In the genomic region with DNA sequence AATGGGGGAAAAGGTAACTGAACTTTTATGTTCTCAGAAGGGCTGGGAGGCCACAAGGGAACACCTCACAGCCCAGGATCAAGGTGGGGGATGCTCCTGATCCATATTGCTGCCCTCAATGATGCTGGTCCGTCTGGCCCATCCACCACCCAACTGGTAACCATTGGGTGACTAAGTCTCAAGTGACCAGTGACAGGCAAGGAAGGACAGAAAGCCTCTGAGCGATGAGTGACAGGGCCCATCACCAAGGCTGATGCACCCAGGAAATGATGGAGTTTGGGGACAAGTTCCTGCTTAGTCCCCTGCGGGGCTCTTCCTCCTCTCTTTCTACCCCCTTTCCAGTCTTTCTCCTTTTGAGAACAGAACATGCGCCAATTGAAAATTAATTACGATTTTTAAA, we compare ENCODE assay signal across 1 cellular context.
TF ChIP-seq lines count a peak whose summit lies in the region.

No MANE protein-coding gene starts in this region.

TF ChIP-seq in GM23338, 12 proteins besides CTCF, POLR2A, EP300 and RAD21:
- no peak for TF ChIP-seq NANOG (IDR thresholded peaks at IDR 0.05; ENCODE audit: borderline replicate concordance)
- TF ChIP-seq, protein P1, sequence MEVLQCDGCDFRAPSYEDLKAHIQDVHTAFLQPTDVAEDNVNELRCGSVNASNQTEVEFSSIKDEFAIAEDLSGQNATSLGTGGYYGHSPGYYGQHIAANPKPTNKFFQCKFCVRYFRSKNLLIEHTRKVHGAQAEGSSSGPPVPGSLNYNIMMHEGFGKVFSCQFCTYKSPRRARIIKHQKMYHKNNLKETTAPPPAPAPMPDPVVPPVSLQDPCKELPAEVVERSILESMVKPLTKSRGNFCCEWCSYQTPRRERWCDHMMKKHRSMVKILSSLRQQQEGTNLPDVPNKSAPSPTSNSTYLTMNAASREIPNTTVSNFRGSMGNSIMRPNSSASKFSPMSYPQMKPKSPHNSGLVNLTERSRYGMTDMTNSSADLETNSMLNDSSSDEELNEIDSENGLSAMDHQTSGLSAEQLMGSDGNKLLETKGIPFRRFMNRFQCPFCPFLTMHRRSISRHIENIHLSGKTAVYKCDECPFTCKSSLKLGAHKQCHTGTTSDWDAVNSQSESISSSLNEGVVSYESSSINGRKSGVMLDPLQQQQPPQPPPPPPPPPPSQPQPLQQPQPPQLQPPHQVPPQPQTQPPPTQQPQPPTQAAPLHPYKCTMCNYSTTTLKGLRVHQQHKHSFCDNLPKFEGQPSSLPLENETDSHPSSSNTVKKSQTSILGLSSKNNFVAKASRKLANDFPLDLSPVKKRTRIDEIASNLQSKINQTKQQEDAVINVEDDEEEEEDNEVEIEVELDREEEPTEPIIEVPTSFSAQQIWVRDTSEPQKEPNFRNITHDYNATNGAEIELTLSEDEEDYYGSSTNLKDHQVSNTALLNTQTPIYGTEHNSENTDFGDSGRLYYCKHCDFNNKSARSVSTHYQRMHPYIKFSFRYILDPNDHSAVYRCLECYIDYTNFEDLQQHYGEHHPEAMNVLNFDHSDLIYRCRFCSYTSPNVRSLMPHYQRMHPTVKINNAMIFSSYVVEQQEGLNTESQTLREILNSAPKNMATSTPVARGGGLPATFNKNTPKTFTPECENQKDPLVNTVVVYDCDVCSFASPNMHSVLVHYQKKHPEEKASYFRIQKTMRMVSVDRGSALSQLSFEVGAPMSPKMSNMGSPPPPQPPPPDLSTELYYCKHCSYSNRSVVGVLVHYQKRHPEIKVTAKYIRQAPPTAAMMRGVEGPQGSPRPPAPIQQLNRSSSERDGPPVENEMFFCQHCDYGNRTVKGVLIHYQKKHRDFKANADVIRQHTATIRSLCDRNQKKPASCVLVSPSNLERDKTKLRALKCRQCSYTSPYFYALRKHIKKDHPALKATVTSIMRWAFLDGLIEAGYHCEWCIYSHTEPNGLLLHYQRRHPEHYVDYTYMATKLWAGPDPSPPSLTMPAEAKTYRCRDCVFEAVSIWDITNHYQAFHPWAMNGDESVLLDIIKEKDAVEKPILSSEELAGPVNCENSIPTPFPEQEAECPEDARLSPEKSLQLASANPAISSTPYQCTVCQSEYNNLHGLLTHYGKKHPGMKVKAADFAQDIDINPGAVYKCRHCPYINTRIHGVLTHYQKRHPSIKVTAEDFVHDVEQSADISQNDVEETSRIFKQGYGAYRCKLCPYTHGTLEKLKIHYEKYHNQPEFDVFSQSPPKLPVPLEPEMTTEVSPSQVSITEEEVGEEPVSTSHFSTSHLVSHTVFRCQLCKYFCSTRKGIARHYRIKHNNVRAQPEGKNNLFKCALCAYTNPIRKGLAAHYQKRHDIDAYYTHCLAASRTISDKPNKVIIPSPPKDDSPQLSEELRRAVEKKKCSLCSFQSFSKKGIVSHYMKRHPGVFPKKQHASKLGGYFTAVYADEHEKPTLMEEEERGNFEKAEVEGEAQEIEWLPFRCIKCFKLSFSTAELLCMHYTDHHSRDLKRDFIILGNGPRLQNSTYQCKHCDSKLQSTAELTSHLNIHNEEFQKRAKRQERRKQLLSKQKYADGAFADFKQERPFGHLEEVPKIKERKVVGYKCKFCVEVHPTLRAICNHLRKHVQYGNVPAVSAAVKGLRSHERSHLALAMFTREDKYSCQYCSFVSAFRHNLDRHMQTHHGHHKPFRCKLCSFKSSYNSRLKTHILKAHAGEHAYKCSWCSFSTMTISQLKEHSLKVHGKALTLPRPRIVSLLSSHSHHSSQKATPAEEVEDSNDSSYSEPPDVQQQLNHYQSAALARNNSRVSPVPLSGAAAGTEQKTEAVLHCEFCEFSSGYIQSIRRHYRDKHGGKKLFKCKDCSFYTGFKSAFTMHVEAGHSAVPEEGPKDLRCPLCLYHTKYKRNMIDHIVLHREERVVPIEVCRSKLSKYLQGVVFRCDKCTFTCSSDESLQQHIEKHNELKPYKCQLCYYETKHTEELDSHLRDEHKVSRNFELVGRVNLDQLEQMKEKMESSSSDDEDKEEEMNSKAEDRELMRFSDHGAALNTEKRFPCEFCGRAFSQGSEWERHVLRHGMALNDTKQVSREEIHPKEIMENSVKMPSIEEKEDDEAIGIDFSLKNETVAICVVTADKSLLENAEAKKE (CRISPR knock-in tag; IDR thresholded peaks at IDR 0.05): no peak
- TF ChIP-seq, protein P2, sequence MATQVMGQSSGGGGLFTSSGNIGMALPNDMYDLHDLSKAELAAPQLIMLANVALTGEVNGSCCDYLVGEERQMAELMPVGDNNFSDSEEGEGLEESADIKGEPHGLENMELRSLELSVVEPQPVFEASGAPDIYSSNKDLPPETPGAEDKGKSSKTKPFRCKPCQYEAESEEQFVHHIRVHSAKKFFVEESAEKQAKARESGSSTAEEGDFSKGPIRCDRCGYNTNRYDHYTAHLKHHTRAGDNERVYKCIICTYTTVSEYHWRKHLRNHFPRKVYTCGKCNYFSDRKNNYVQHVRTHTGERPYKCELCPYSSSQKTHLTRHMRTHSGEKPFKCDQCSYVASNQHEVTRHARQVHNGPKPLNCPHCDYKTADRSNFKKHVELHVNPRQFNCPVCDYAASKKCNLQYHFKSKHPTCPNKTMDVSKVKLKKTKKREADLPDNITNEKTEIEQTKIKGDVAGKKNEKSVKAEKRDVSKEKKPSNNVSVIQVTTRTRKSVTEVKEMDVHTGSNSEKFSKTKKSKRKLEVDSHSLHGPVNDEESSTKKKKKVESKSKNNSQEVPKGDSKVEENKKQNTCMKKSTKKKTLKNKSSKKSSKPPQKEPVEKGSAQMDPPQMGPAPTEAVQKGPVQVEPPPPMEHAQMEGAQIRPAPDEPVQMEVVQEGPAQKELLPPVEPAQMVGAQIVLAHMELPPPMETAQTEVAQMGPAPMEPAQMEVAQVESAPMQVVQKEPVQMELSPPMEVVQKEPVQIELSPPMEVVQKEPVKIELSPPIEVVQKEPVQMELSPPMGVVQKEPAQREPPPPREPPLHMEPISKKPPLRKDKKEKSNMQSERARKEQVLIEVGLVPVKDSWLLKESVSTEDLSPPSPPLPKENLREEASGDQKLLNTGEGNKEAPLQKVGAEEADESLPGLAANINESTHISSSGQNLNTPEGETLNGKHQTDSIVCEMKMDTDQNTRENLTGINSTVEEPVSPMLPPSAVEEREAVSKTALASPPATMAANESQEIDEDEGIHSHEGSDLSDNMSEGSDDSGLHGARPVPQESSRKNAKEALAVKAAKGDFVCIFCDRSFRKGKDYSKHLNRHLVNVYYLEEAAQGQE (IDR thresholded peaks at IDR 0.05; ENCODE audit: unreplicated experiment): no peak
- TF ChIP-seq, protein P3, sequence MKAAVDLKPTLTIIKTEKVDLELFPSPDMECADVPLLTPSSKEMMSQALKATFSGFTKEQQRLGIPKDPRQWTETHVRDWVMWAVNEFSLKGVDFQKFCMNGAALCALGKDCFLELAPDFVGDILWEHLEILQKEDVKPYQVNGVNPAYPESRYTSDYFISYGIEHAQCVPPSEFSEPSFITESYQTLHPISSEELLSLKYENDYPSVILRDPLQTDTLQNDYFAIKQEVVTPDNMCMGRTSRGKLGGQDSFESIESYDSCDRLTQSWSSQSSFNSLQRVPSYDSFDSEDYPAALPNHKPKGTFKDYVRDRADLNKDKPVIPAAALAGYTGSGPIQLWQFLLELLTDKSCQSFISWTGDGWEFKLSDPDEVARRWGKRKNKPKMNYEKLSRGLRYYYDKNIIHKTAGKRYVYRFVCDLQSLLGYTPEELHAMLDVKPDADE (IDR thresholded peaks at IDR 0.05): no peak
- TF ChIP-seq ZNF114 (CRISPR knock-in tag; IDR thresholded peaks at IDR 0.05): no peak
- no peak for TF ChIP-seq ZNF331 (CRISPR knock-in tag; IDR thresholded peaks at IDR 0.05; ENCODE audit: low read depth)
- no peak for TF ChIP-seq STAT1 (IDR thresholded peaks at IDR 0.05; ENCODE audit: unreplicated experiment)
- TF ChIP-seq JUNB (IDR thresholded peaks at IDR 0.05; ENCODE audit: unreplicated experiment): no peak
- TF ChIP-seq EZH2phosphoT487 (IDR thresholded peaks at IDR 0.05; ENCODE audit: unreplicated experiment): no peak
- TF ChIP-seq EZH2 (IDR thresholded peaks at IDR 0.05; ENCODE audit: low read depth, unreplicated experiment): no peak
- no peak for TF ChIP-seq CREB1 (CRISPR knock-in tag; IDR thresholded peaks at IDR 0.05; ENCODE audit: low read depth)
- no peak for TF ChIP-seq POLR2AphosphoS5 (IDR thresholded peaks at IDR 0.05; ENCODE audit: low read depth)
